In the genomic region with DNA sequence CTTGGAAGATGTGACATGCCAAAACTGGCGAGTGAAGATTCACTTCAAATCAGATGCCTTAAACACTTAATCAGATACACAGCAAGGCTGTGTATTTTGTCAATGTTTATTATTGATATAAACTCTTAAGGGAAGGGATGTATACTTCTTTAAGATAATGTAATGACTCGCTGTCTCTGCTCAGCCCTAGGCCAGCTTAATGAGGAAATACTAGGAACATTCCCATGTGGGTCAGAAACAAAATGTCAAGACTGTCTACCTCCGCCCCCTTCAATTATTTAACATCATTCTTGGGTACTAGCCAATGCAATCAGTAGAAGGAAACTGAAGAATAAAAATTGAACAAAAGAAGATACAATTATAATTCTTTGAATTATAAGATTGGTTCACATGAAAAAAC, we compare ENCODE assay signal across 34 cellular contexts. TPM values are rescaled to one million over a fixed set of nuclear protein-coding genes. Genes with fewer than 3 reads are reported as not detected.
"Had no signal": no experiment of that assay in that cellular context is flagged by ENCODE, and none has a peak within 500 bp of the region (broad histone marks: within the 10 kb centered on the region; RNA-seq: fewer than 3 reads in every experiment).

No MANE protein-coding gene starts in this region.

- FAIRE-seq: frontal cortex, keratinocyte, small intestine, TTC549 had no signal

- H3K27me3 ChIP-seq: colonic mucosa, dorsolateral prefrontal cortex, neutrophil, sigmoid colon, stomach, thyroid gland, upper lobe of left lung, vagina had no signal

- H3K36me3 Mint-ChIP-seq: activated naive CD4-positive, alpha-beta T cell treated with anti-CD3 and anti-CD28 coated beads, Interleukin-2, amount 50 U/mL, for 24 hours; stimulated activated memory B cell treated with anti-CD40 and anti-IgM and Interleukin-4, amounts not matched to agents 10 μg/mL and 1 μg/mL and 100 μg/mL, for 72 hours had no signal

- H3K4me3 Mint-ChIP-seq: activated CD8-positive, alpha-beta T cell treated with anti-CD3 and anti-CD28 coated beads for 36 hours; activated naive CD4-positive, alpha-beta T cell treated with anti-CD3 and anti-CD28 coated beads, Interleukin-2, amount 50 U/mL, for 24 hours; activated naive CD8-positive, alpha-beta T cell treated with anti-CD3 and anti-CD28 coated beads, Interleukin-2, amount 50 U/mL, for 24 hours; activated T-cell treated with anti-CD3 and anti-CD28 coated beads, Interleukin-2, amount 50 U/mL, for 4 hours; activated T-helper 17 cell treated with anti-CD3 and anti-CD28 coated beads, Interleukin-2, amount 50 U/mL, for 72 hours; nephron; stimulated activated memory B cell treated with anti-CD40 and anti-IgM and Interleukin-4, amounts not matched to agents 10 μg/mL and 1 μg/mL and 100 μg/mL, for 72 hours had no signal

- H3K27me3 Mint-ChIP-seq: activated naive CD4-positive, alpha-beta T cell treated with anti-CD3 and anti-CD28 coated beads, Interleukin-2, amount 50 U/mL, for 24 hours; activated naive CD8-positive, alpha-beta T cell treated with anti-CD3 and anti-CD28 coated beads, Interleukin-2, amount 50 U/mL, for 24 hours had no signal

- H3K36me3 ChIP-seq: colonic mucosa, neutrophil, sigmoid colon, stomach, thyroid gland, upper lobe of left lung, vagina had no signal

- DNase-seq: activated CD4-positive, alpha-beta T cell treated with anti-CD3 and anti-CD28 coated beads, Interleukin-2, amount 50 U/mL, for 1 hour; activated CD8-positive, alpha-beta T cell treated with anti-CD3 and anti-CD28 coated beads for 36 hours; activated naive CD8-positive, alpha-beta T cell treated with anti-CD3 and anti-CD28 coated beads, Interleukin-2, amount 50 U/mL, for 24 hours; activated T-cell treated with anti-CD3 and anti-CD28 coated beads, Interleukin-2, amount 50 U/mL, for 4 hours; colonic mucosa; dorsolateral prefrontal cortex; effector memory CD4-positive, alpha-beta T cell; left cardiac atrium; mammary epithelial cell; sigmoid colon; small intestine; stimulated activated CD4-positive, alpha-beta T cell treated with anti-CD3 and anti-CD28 coated beads, Interleukin-1b, Interleukin-23, amount 100 ng/mL, for 48 hours; stimulated activated CD4-positive, alpha-beta T cell treated with anti-CD3 and anti-CD28 coated beads, Interleukin-4, amount 100 ng/mL, for 4 hours; stimulated activated CD8-positive, alpha-beta memory T cell treated with anti-CD3 and anti-CD28 coated beads, Interleukin-4, amount 100 ng/mL, for 48 hours; stomach; T-helper 9 cell; thyroid gland had no signal

- H3K4me1 ChIP-seq: colonic mucosa, sigmoid colon, stomach, thyroid gland, upper lobe of left lung, vagina had no signal

- H3K27ac ChIP-seq: colonic mucosa, dorsolateral prefrontal cortex, neutrophil, sigmoid colon, stomach, thyroid gland, upper lobe of left lung, vagina had no signal

- H3K9me3 Mint-ChIP-seq: activated CD8-positive, alpha-beta T cell treated with anti-CD3 and anti-CD28 coated beads for 36 hours; activated naive CD4-positive, alpha-beta T cell treated with anti-CD3 and anti-CD28 coated beads, Interleukin-2, amount 50 U/mL, for 24 hours; activated naive CD8-positive, alpha-beta T cell treated with anti-CD3 and anti-CD28 coated beads, Interleukin-2, amount 50 U/mL, for 24 hours; activated T-cell treated with anti-CD3 and anti-CD28 coated beads, Interleukin-2, amount 50 U/mL, for 4 hours; activated T-helper 17 cell treated with anti-CD3 and anti-CD28 coated beads, Interleukin-2, amount 50 U/mL, for 72 hours; nephron; stimulated activated memory B cell treated with anti-CD40 and anti-IgM and Interleukin-4, amounts not matched to agents 10 μg/mL and 1 μg/mL and 100 μg/mL, for 72 hours had no signal

- H3K9me3 ChIP-seq: colonic mucosa, neutrophil, sigmoid colon, stomach, thyroid gland, upper lobe of left lung, vagina had no signal

- H3K4me3 ChIP-seq: colonic mucosa, dorsolateral prefrontal cortex, sigmoid colon, stomach, thyroid gland, upper lobe of left lung, vagina had no signal

- H3K4me1 Mint-ChIP-seq: activated naive CD4-positive, alpha-beta T cell treated with anti-CD3 and anti-CD28 coated beads, Interleukin-2, amount 50 U/mL, for 24 hours; activated naive CD8-positive, alpha-beta T cell treated with anti-CD3 and anti-CD28 coated beads, Interleukin-2, amount 50 U/mL, for 24 hours; activated T-helper 17 cell treated with anti-CD3 and anti-CD28 coated beads, Interleukin-2, amount 50 U/mL, for 72 hours; nephron; stimulated activated memory B cell treated with anti-CD40 and anti-IgM and Interleukin-4, amounts not matched to agents 10 μg/mL and 1 μg/mL and 100 μg/mL, for 72 hours had no signal

- ATAC-seq: activated CD8-positive, alpha-beta T cell treated with anti-CD3 and anti-CD28 coated beads for 36 hours; activated naive CD8-positive, alpha-beta T cell treated with anti-CD3 and anti-CD28 coated beads, Interleukin-2, amount 50 U/mL, for 24 hours; activated T-cell treated with anti-CD3 and anti-CD28 coated beads, Interleukin-2, amount 50 U/mL, for 4 hours; activated T-helper 17 cell treated with anti-CD3 and anti-CD28 coated beads, Interleukin-2, amount 50 U/mL, for 72 hours; left cardiac atrium; stimulated activated memory B cell treated with anti-CD40 and anti-IgM and Interleukin-4, amounts not matched to agents 10 μg/mL and 1 μg/mL and 100 μg/mL, for 72 hours had no signal

- H3K27ac Mint-ChIP-seq: activated CD8-positive, alpha-beta T cell treated with anti-CD3 and anti-CD28 coated beads for 36 hours; activated naive CD4-positive, alpha-beta T cell treated with anti-CD3 and anti-CD28 coated beads, Interleukin-2, amount 50 U/mL, for 24 hours; activated naive CD8-positive, alpha-beta T cell treated with anti-CD3 and anti-CD28 coated beads, Interleukin-2, amount 50 U/mL, for 24 hours; activated T-helper 17 cell treated with anti-CD3 and anti-CD28 coated beads, Interleukin-2, amount 50 U/mL, for 72 hours; nephron; progenitor cell of endocrine pancreas; stimulated activated memory B cell treated with anti-CD40 and anti-IgM and Interleukin-4, amounts not matched to agents 10 μg/mL and 1 μg/mL and 100 μg/mL, for 72 hours had no signal

RNA-seq across cellular contexts. Expression of gene SERPINE3, which starts 33.9 kb away (rescaled TPM):
- total RNA-seq: activated CD8-positive, alpha-beta T cell treated with anti-CD3 and anti-CD28 coated beads for 36 hours; activated T-cell treated with anti-CD3 and anti-CD28 coated beads, Interleukin-2, amount 50 U/mL, for 4 hours; activated T-helper 17 cell treated with anti-CD3 and anti-CD28 coated beads, Interleukin-2, amount 50 U/mL, for 72 hours; colonic mucosa; left cardiac atrium; liver; mucosa of gallbladder; osteocyte; progenitor cell of endocrine pancreas; renal cortical epithelial cell; T-helper 1 cell treated with Interleukin-12 subunit alpha and Interleukin-12 subunit beta and Interleukin-4 antibody, amounts not matched to agents 30 ng/mL and 1 ng/mL, for 36 hours; thyroid gland; upper lobe of left lung; vagina had no signal
- polyA plus RNA-seq: esophagus, keratinocyte, mammary epithelial cell, sigmoid colon, small intestine, stomach had no signal
